Comparison of ENCODE assay signal across 21 cellular contexts in the genomic region with DNA sequence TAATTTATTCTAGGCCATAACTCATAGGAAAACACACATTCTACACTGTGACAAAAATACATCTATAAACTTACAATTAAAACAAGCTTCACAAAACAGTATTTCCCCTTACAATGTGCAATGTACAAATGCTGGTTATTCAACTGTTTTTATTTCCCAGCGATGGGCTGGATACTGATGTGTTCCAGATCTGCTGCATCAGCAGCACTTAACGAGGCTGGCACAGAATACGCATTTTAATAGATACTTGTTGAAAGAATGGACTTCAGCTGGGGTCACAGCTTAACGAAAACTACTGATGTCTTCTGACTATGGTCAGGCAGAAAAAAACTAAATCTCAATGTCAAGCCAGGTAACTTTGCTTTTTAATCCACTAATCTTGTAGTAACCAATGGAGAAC.
DNase-seq lines count a peak whose midpoint lies in the region; ATAC-seq and TF ChIP-seq lines count a peak whose summit lies in the region.
"Had no signal": no experiment of that assay in that cellular context is flagged by ENCODE, and none has a peak within 500 bp of the region (broad histone marks: within the 10 kb centered on the region; RNA-seq: fewer than 3 reads in every experiment).

No MANE protein-coding gene starts in this region.

- no peaks in the 10 kb centered on the region for H3K9me3 ChIP-seq in OCI-LY1 (ENCODE audit: low read length)
- H3K9me3 ChIP-seq in prostate gland: no peaks in the 10 kb centered on the region
- H3K9me3 ChIP-seq: left ventricle myocardium inferior, ovary, SJCRH30 had no signal

- no peak overlapping the region for H3K9ac ChIP-seq in OCI-LY1 (ENCODE audit: low read length)

- 18% methylated on average over 4 of the region's 4 CpGs for WGBS in prostate gland

- H3K9me2 ChIP-seq in OCI-LY1 (ENCODE audit: low read depth, low read length): no peaks in the 10 kb centered on the region

- intact Hi-C loops in prostate gland (cut with DNase I): no loop called here

- H3K27ac Mint-ChIP-seq in immature natural killer cell: peak overlapping the region in 5 of 6 donors; percentile 21 to 84 (median 70)
- H3K27ac Mint-ChIP-seq in naive thymus-derived CD8-positive, alpha-beta T cell: peak overlapping the region in 1 of 10 donors; percentile 35
- H3K27ac Mint-ChIP-seq: activated naive CD8-positive, alpha-beta T cell treated with anti-CD3 and anti-CD28 coated beads, Interleukin-2, amount 50 U/mL, for 24 hours; stimulated activated naive CD8-positive, alpha-beta T cell treated with anti-CD3 and anti-CD28 coated beads, Interleukin-15, Interleukin-2, amounts not matched to agents 100 ng/mL and 50 ng/mL, for 24 hours had no signal

- ATAC-seq in naive thymus-derived CD8-positive, alpha-beta T cell: no peak
- ATAC-seq: activated naive CD8-positive, alpha-beta T cell treated with anti-CD3 and anti-CD28 coated beads, Interleukin-2, amount 50 U/mL, for 24 hours; esophagus mucosa had no signal

- DNase-seq in DMS79 treated with DMSO at 0.1 percent for 48 hours (lab: John Stamatoyannopoulos, UW): peak; percentile 51
- DNase-seq in DMS79 (lab: John Stamatoyannopoulos, UW): no peak
- no peak for DNase-seq in immature natural killer cell
- no peak for DNase-seq in prostate gland (ENCODE audit: low spot score)
- DNase-seq in activated naive CD4-positive, alpha-beta T cell (lab: John Stamatoyannopoulos, UW): no peak
- DNase-seq in NCI-H748 (lab: John Stamatoyannopoulos, UW; ENCODE audit: unreplicated experiment): no peak
- DNase-seq in naive thymus-derived CD8-positive, alpha-beta T cell: no peak
- DNase-seq: activated CD4-positive, CD25-positive, alpha-beta regulatory T cell treated with anti-CD3 and anti-CD28 coated beads, Interleukin-2, amount 50 U/mL, for 72 hours; activated naive CD8-positive, alpha-beta T cell treated with anti-CD3 and anti-CD28 coated beads, Interleukin-2, amount 50 U/mL, for 24 hours; Calu3; Kasumi-1; left ventricle myocardium inferior; NCI-H1417 treated with DMSO at 0.1 percent for 48 hours; NCI-H69; ovary; T-helper 9 cell had no signal

- H3K79me2 ChIP-seq in OCI-LY1 (ENCODE audit: insufficient read depth, low read length): no peaks in the 10 kb centered on the region

- H3K4me2 ChIP-seq in OCI-LY1 (ENCODE audit: low read length): no peak overlapping the region

- no peak overlapping the region for H3K4me3 ChIP-seq in OCI-LY1 (ENCODE audit: low read depth, low read length, poor library complexity, severe bottlenecking)
- H3K4me3 ChIP-seq in prostate gland: no peak overlapping the region
- H3K4me3 ChIP-seq: left ventricle myocardium inferior, ovary, SJCRH30 had no signal

- peaks cover 0 to 3% (median 2%) of the 10 kb centered on the region in 3 donors for H3K27me3 Mint-ChIP-seq in immature natural killer cell (ENCODE audit: low read depth in 3 of 3)
- H3K27me3 Mint-ChIP-seq in naive thymus-derived CD8-positive, alpha-beta T cell: no peaks in the 10 kb centered on the region
- H3K27me3 Mint-ChIP-seq: activated naive CD8-positive, alpha-beta T cell treated with anti-CD3 and anti-CD28 coated beads, Interleukin-2, amount 50 U/mL, for 24 hours; stimulated activated naive CD8-positive, alpha-beta T cell treated with anti-CD3 and anti-CD28 coated beads, Interleukin-15, Interleukin-2, amounts not matched to agents 100 ng/mL and 50 ng/mL, for 24 hours had no signal

- no peak for TF ChIP-seq POLR2A in prostate gland (IDR thresholded peaks at IDR 0.05)

- H3K4me1 ChIP-seq in OCI-LY1 (ENCODE audit: insufficient read depth, low read length, severe bottlenecking): peaks cover 16% of the 10 kb centered on the region
- no peaks in the 10 kb centered on the region for H3K4me1 ChIP-seq in prostate gland (replicated peaks)
- H3K4me1 ChIP-seq: SJCRH30 had no signal

- TF ChIP-seq CTCF in OCI-LY1 (IDR thresholded peaks at IDR 0.05; ENCODE audit: low read length): no peak
- TF ChIP-seq CTCF in prostate gland (IDR thresholded peaks at IDR 0.05): no peak

- H3K9me3 Mint-ChIP-seq in immature natural killer cell: no peaks in the 10 kb centered on the region
- no peaks in the 10 kb centered on the region for H3K9me3 Mint-ChIP-seq in naive thymus-derived CD8-positive, alpha-beta T cell
- H3K9me3 Mint-ChIP-seq: activated naive CD8-positive, alpha-beta T cell treated with anti-CD3 and anti-CD28 coated beads, Interleukin-2, amount 50 U/mL, for 24 hours; stimulated activated naive CD8-positive, alpha-beta T cell treated with anti-CD3 and anti-CD28 coated beads, Interleukin-15, Interleukin-2, amounts not matched to agents 100 ng/mL and 50 ng/mL, for 24 hours had no signal

- no peaks in the 10 kb centered on the region for H4K20me1 ChIP-seq in OCI-LY1 (ENCODE audit: insufficient read depth, low read length)

- H3F3A ChIP-seq in OCI-LY1 (ENCODE audit: insufficient read depth, low read length): peaks cover 7% of the 10 kb centered on the region; the same call in 1 of the 2 replicates

- H3K27me3 ChIP-seq in OCI-LY1 (ENCODE audit: insufficient read depth, low read length) (no peaks in the 10 kb centered on the region), prostate gland (replicated peaks; ENCODE audit: insufficient read depth) (no peaks in the 10 kb centered on the region)
- H3K27me3 ChIP-seq: ovary, SJCRH30 had no signal

- POLR2A ChIA-PET in naive thymus-derived CD8-positive, alpha-beta T cell (lab: Charles Lee): no interaction called here

- peaks cover 18 to 26% of the 10 kb centered on the region in 2 donors for H3K4me1 Mint-ChIP-seq in immature natural killer cell
- H3K4me1 Mint-ChIP-seq in naive thymus-derived CD8-positive, alpha-beta T cell: peaks cover 0 to 6% (median 3%) of the 10 kb centered on the region in 4 donors
- H3K4me1 Mint-ChIP-seq: activated naive CD8-positive, alpha-beta T cell treated with anti-CD3 and anti-CD28 coated beads, Interleukin-2, amount 50 U/mL, for 24 hours had no signal

- peaks cover 91% of the 10 kb centered on the region for H3K36me3 ChIP-seq in OCI-LY1 (ENCODE audit: insufficient read depth, low read length)
- H3K36me3 ChIP-seq in prostate gland: no peaks in the 10 kb centered on the region
- H3K36me3 ChIP-seq: ovary had no signal

- peaks cover 34 to 45% (median 43%) of the 10 kb centered on the region in 3 donors for H3K36me3 Mint-ChIP-seq in immature natural killer cell
- peaks cover 11 to 83% (median 32%) of the 10 kb centered on the region in 3 donors for H3K36me3 Mint-ChIP-seq in naive thymus-derived CD8-positive, alpha-beta T cell

- H3K27ac ChIP-seq in OCI-LY1 (ENCODE audit: low read depth, low read length, poor library complexity, severe bottlenecking): peak overlapping the region; percentile 49
- H3K27ac ChIP-seq in prostate gland: peak overlapping the region; percentile 28 to 31
- H3K27ac ChIP-seq: 22Rv1, left ventricle myocardium inferior, ovary, SJCRH30 had no signal

- H2AFZ ChIP-seq in OCI-LY1 (ENCODE audit: low read length): no peak overlapping the region

- H3K4me3 Mint-ChIP-seq in immature natural killer cell: no peak overlapping the region
- no peak overlapping the region for H3K4me3 Mint-ChIP-seq in naive thymus-derived CD8-positive, alpha-beta T cell
- H3K4me3 Mint-ChIP-seq: activated naive CD8-positive, alpha-beta T cell treated with anti-CD3 and anti-CD28 coated beads, Interleukin-2, amount 50 U/mL, for 24 hours; stimulated activated naive CD8-positive, alpha-beta T cell treated with anti-CD3 and anti-CD28 coated beads, Interleukin-15, Interleukin-2, amounts not matched to agents 100 ng/mL and 50 ng/mL, for 24 hours had no signal
